In the genomic region with DNA sequence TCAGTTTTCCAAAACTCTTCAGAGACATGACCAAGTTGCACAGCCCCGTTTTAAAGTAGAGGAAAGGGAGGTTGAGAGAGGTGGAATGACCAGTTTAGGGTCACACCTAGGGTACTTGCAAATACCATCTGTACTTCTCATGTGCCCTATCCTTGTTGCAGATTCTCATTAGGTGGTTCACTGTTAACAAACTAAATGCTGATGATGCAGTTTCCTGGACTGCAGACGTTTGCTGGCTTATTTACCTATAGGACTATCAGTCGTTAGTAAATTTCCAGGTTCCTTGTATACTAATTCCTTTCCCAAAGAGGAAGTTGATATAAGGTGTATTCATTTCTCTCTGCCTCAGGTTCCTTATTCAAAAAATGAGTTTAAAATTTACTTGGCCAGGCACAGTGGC, we compare ENCODE assay signal across 11 cellular contexts. TPM values are rescaled to one million over a fixed set of nuclear protein-coding genes. Genes with fewer than 3 reads are reported as not detected.
A peak's percentile ranks its signal among the peaks of the same experiment; 100 is the strongest.
DNase-seq lines count a peak whose midpoint lies in the region; ATAC-seq and TF ChIP-seq lines count a peak whose summit lies in the region.
"Had no signal": no experiment of that assay in that cellular context is flagged by ENCODE, and none has a peak within 500 bp of the region (broad histone marks: within the 10 kb centered on the region; RNA-seq: fewer than 3 reads in every experiment).

No MANE protein-coding gene starts in this region.

- peaks cover 6% of the 10 kb centered on the region for H3K36me3 ChIP-seq in smooth muscle cell (ENCODE audit: low read depth)

- H3K79me2 ChIP-seq in smooth muscle cell (ENCODE audit: low read depth), result peaks cover 62% of the 10 kb centered on the region

- H3K9ac ChIP-seq in smooth muscle cell (ENCODE audit: low read depth), result no peak overlapping the region

- no peak overlapping the region for H3K27ac ChIP-seq in smooth muscle cell (ENCODE audit: low read depth)

- peaks cover 24% of the 10 kb centered on the region for H3F3A ChIP-seq in smooth muscle cell (ENCODE audit: low read depth)

- no peak overlapping the region for H2AFZ ChIP-seq in smooth muscle cell (ENCODE audit: low read depth)

- no peak for ATAC-seq in HG02870 (IDR thresholded peaks at IDR 0.05; ENCODE audit: unreplicated experiment)

- H3K4me2 ChIP-seq in smooth muscle cell, result peak overlapping the region; percentile 98

- no peak for TF ChIP-seq CTCF in epithelial cell of esophagus (IDR thresholded peaks at IDR 0.05; ENCODE audit: insufficient read depth, low read depth, low read length, missing control alignments)
- no peak for TF ChIP-seq CTCF in smooth muscle cell (IDR thresholded peaks at IDR 0.05; ENCODE audit: borderline replicate concordance, insufficient read depth, poor library complexity, severe bottlenecking)

- H3K4me3 ChIP-seq in epithelial cell of esophagus (ENCODE audit: low read length), result peak overlapping the region; percentile 77
- H3K4me3 ChIP-seq in smooth muscle cell, result peak overlapping the region; percentile 90

- H4K20me1 ChIP-seq in smooth muscle cell (ENCODE audit: low read depth), result peaks cover 86% of the 10 kb centered on the region

- no peaks in the 10 kb centered on the region for H3K9me3 ChIP-seq in smooth muscle cell (replicated peaks; ENCODE audit: low read depth)

- 65% methylated on average over 3 of the region's 3 CpGs for WGBS in smooth muscle cell (ENCODE audit: low lambda C conversion rate)

- H3K4me1 ChIP-seq in smooth muscle cell (ENCODE audit: low read depth), result peaks cover 16% of the 10 kb centered on the region

- H3K27me3 ChIP-seq in smooth muscle cell (ENCODE audit: low read depth), result no peaks in the 10 kb centered on the region

- DNase-seq in NCI-H510A treated with DMSO at 0.1 percent for 48 hours (lab: John Stamatoyannopoulos, UW) (peak; percentile 37), NCI-H510A (lab: John Stamatoyannopoulos, UW) (no peak), RKO (ENCODE audit: low spot score) (peak; percentile 25), epithelial cell of esophagus (ENCODE audit: low read depth) (peak; percentile 30), smooth muscle cell (lab: John Stamatoyannopoulos, UW; ENCODE audit: unreplicated experiment) (no peak), GM19238 (ENCODE audit: insufficient read length, low spot score) (no peak), activated gamma-delta T cell (lab: John Stamatoyannopoulos, UW) (no peak)
- DNase-seq: activated CD4-positive, CD25-positive, alpha-beta regulatory T cell; KG1; stimulated activated CD4-positive, alpha-beta T cell treated with anti-CD3 and anti-CD28 coated beads, Interleukin-4, amount 100 ng/mL, for 1 hour had no signal

RNA-seq across cellular contexts. Expression of a gene that starts 1.4 kb away (rescaled TPM):
- 27.4 and 27.6 TPM in 2 replicates for total RNA-seq in smooth muscle cell
- polyA plus RNA-seq in smooth muscle cell, result 15.9 and 18.4 TPM in 2 replicates

RNA-seq across cellular contexts. Expression of a gene that starts 41.8 kb away (rescaled TPM):
- total RNA-seq in smooth muscle cell, result 443 and 523 TPM in 2 replicates
- polyA plus RNA-seq in smooth muscle cell, result 314 and 344 TPM in 2 replicates

RNA-seq across cellular contexts. Expression of a gene that starts 42.1 kb away (rescaled TPM):
- 504 and 559 TPM in 2 replicates for total RNA-seq in smooth muscle cell
- 545 and 601 TPM in 2 replicates for polyA plus RNA-seq in smooth muscle cell

Comparison
In these comparisons a context has a peak if more than half of its experiments do, and no peak if none do; other contexts are left out.
1. DNase-seq: peak in NCI-H510A treated with DMSO at 0.1 percent for 48 hours (single experiment), RKO (single experiment) and epithelial cell of esophagus (single experiment); none in NCI-H510A (single experiment), smooth muscle cell (single experiment), GM19238 (single experiment) and activated gamma-delta T cell (single experiment).